Comparison of ENCODE assay signal across 29 cellular contexts in the genomic region with DNA sequence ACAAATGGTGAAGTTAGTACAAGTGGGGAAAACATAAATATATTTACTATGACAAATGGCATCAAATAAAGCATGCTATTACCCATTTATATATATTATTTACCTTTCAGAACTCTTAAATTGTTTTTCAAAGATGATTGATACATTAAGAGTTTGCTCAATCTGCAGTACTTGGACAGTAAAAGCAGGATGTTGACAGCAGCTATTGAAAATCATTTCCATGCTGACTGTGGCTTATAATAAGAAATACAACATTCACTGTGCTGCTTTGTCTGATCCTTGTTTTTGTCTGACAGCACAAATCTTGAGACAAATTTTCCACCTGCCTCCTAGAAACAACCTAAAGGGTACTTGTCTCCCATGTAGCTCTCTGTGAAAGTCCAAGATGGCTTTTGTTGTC.
A peak's percentile ranks its signal among the peaks of the same experiment; 100 is the strongest.
DNase-seq lines count a peak whose midpoint lies in the region; ATAC-seq and TF ChIP-seq lines count a peak whose summit lies in the region.
"Had no signal": no experiment of that assay in that cellular context is flagged by ENCODE, and none has a peak within 500 bp of the region (broad histone marks: within the 10 kb centered on the region; RNA-seq: fewer than 3 reads in every experiment).

No MANE protein-coding gene starts in this region.

- DNase-seq in PC-3 (no peak), ureter (ENCODE audit: low spot score) (no peak)
- DNase-seq: 8988T; ACHN; AML-193; BE2C; C1 segment of cervical spinal cord; Caco-2; Calu3; CD4-positive, alpha-beta memory T cell; CD4-positive, alpha-beta T cell; CD4-positive, CD25-positive, alpha-beta regulatory T cell; CD8-positive, alpha-beta memory T cell; CD8-positive, alpha-beta T cell; COR-L47; DMS 273 treated with DMSO at 0.1 percent for 48 hours; DMS153; DMS53; DMS79; DMS79 treated with DMSO at 0.1 percent for 48 hours; DND-41; EL had no signal

- H3K27me3 ChIP-seq in PC-3 (ENCODE audit: low read length) (no peaks in the 10 kb centered on the region), neural cell (ENCODE audit: insufficient read depth, low read depth, low read length) (no peaks in the 10 kb centered on the region)
- H3K27me3 ChIP-seq: BE2C; BLaER1; BLaER1 treated with 17β-estradiol and CSF1 and Interleukin-3, amounts not matched to agents 10 nM and 100 nM had no signal

- no peaks in the 10 kb centered on the region for H3K36me3 ChIP-seq in PC-3 (ENCODE audit: low read depth, low read length)
- no peaks in the 10 kb centered on the region for H3K36me3 ChIP-seq in neural cell (ENCODE audit: insufficient read depth, low read length)
- H3K36me3 ChIP-seq: BE2C; BLaER1; BLaER1 treated with 17β-estradiol and CSF1 and Interleukin-3, amounts not matched to agents 10 nM and 100 nM had no signal

- H3K4me3 ChIP-seq in PC-3 (ENCODE audit: low read length) (no peak overlapping the region), neural cell (ENCODE audit: low read length) (no peak overlapping the region)
- H3K4me3 ChIP-seq: A549; BLaER1; BLaER1 treated with 17β-estradiol and CSF1 and Interleukin-3, amounts not matched to agents 10 nM and 100 nM had no signal

- H3K9me2 ChIP-seq in PC-3 (replicated peaks; ENCODE audit: low read length): no peaks in the 10 kb centered on the region
- no peaks in the 10 kb centered on the region for H3K9me2 ChIP-seq in neural cell (ENCODE audit: insufficient read depth, low read length)

- H3K4me1 ChIP-seq in PC-3 (ENCODE audit: insufficient read depth, low read length): peaks cover 14% of the 10 kb centered on the region
- H3K4me1 ChIP-seq: A549, BE2C, BLaER1, Caco-2 had no signal

- no peaks in the 10 kb centered on the region for H3K79me2 ChIP-seq in PC-3 (ENCODE audit: low read length)
- H3K79me2 ChIP-seq in neural cell (replicated peaks; ENCODE audit: insufficient read depth, low read length): no peaks in the 10 kb centered on the region

- H3K9ac ChIP-seq in PC-3 (ENCODE audit: low read length): no peak overlapping the region
- H3K9ac ChIP-seq in neural cell (ENCODE audit: low read length): no peak overlapping the region
- H3K9ac ChIP-seq: BLaER1; BLaER1 treated with 17β-estradiol and CSF1 and Interleukin-3, amounts not matched to agents 10 nM and 100 nM had no signal

- CTCF ChIA-PET in PC-3 (lab: Charles Lee): no interaction called here

- H4K20me1 ChIP-seq in PC-3 (ENCODE audit: low read length): no peaks in the 10 kb centered on the region
- H4K20me1 ChIP-seq in neural cell (ENCODE audit: insufficient read depth): no peaks in the 10 kb centered on the region
- H4K20me1 ChIP-seq: BLaER1; BLaER1 treated with 17β-estradiol and CSF1 and Interleukin-3, amounts not matched to agents 10 nM and 100 nM had no signal

- no TSS peak for BruUV-seq in PC-3 (replicated peaks; lab: Mats Ljungman, UMichigan)

- H3K4me2 ChIP-seq in PC-3 (ENCODE audit: low read length) (no peak overlapping the region), neural cell (ENCODE audit: low read length) (no peak overlapping the region)
- H3K4me2 ChIP-seq: A549; BLaER1; BLaER1 treated with 17β-estradiol and CSF1 and Interleukin-3, amounts not matched to agents 10 nM and 100 nM had no signal

- no peaks in the 10 kb centered on the region for H3F3A ChIP-seq in PC-3 (ENCODE audit: low read length, unreplicated experiment)
- no peaks in the 10 kb centered on the region for H3F3A ChIP-seq in neural cell (ENCODE audit: insufficient read depth, low read length, poor library complexity, severe bottlenecking)

- POLR2A ChIA-PET in PC-3 (lab: Charles Lee; ENCODE audit: unreplicated experiment): no interaction called here

- H3K27ac ChIP-seq in PC-3 (ENCODE audit: low read length) (no peak overlapping the region), neural cell (ENCODE audit: low read length) (no peak overlapping the region)
- H3K27ac ChIP-seq: 22Rv1; A549; BLaER1; BLaER1 treated with 17β-estradiol and CSF1 and Interleukin-3, amounts not matched to agents 10 nM and 100 nM; C4-2B had no signal

- TF ChIP-seq RAD21 in neural cell (conservative IDR thresholded peaks at IDR 0.05): no peak

- H3K9me3 ChIP-seq in PC-3 (ENCODE audit: low read length): no peaks in the 10 kb centered on the region
- H3K9me3 ChIP-seq in neural cell (ENCODE audit: low read length): no peaks in the 10 kb centered on the region
- H3K9me3 ChIP-seq: A549, BE2C, BLaER1, Caco-2 had no signal

- peak; percentile 95 for TF ChIP-seq EP300 in neural cell (conservative IDR thresholded peaks at IDR 0.05; ENCODE audit: poor library complexity, severe bottlenecking)

- ATAC-seq in PC-3 (peak; percentile 48), GM18907 (IDR thresholded peaks at IDR 0.05; ENCODE audit: unreplicated experiment) (no peak)
- ATAC-seq: A549; CD8-positive, alpha-beta T cell had no signal

- intact Hi-C loops in PC-3 (cut with micrococcal nuclease): loop anchor here (1.0 to 5.0 kb wide), 2 partner anchors 35 to 128 kb away; no protein-coding TSS in a partner anchor

- H2AFZ ChIP-seq in PC-3 (ENCODE audit: low read length): no peak overlapping the region
- H2AFZ ChIP-seq in neural cell (ENCODE audit: low read depth, low read length): no peak overlapping the region

- TF ChIP-seq CTCF in PC-3 (conservative IDR thresholded peaks at IDR 0.05; ENCODE audit: low read depth, low read length): no peak
- no peak for TF ChIP-seq CTCF in neural cell (IDR thresholded peaks at IDR 0.05; ENCODE audit: poor library complexity, severe bottlenecking)

TF ChIP-seq in neural cell, 6 proteins besides CTCF, POLR2A, EP300 and RAD21:
- peak; percentile 85 for TF ChIP-seq POLR2AphosphoS5 (IDR thresholded peaks at IDR 0.05)
- TF ChIP-seq MXI1 (conservative IDR thresholded peaks at IDR 0.05; ENCODE audit: poor library complexity, severe bottlenecking): no peak
- TF ChIP-seq REST (IDR thresholded peaks at IDR 0.05; ENCODE audit: borderline replicate concordance): no peak
- no peak for TF ChIP-seq SMC3 (conservative IDR thresholded peaks at IDR 0.05; ENCODE audit: poor library complexity)
- TF ChIP-seq TAF1 (IDR thresholded peaks at IDR 0.05; ENCODE audit: low read depth): no peak
